In genomic region chr20:31502884-31503673, GRCh38 we compare ENCODE assay signal across 8 cellular contexts. TPM values are rescaled to one million over a fixed set of nuclear protein-coding genes. Genes with fewer than 3 reads are reported as not detected.
DNase-seq lines count a peak whose midpoint lies in the region; ATAC-seq, FAIRE-seq and TF ChIP-seq lines count a peak whose summit lies in the region.
"Not testable (repeated sequence)": the region's sequence is repeated elsewhere in the genome, so short reads cannot be mapped to it uniquely, and the experiment has no call there.

No MANE protein-coding gene starts in this region.

- H3K9me2 ChIP-seq in OCI-LY7 (ENCODE audit: insufficient read depth, low read length): not testable (repeated sequence)

- ATAC-seq in GM21526 (IDR thresholded peaks at IDR 0.05; ENCODE audit: low FRiP score, unreplicated experiment): peak; percentile 86

- not testable (repeated sequence) for BruUV-seq in OCI-LY7 (replicated peaks; lab: Mats Ljungman, UMichigan)

- H4K20me1 ChIP-seq in OCI-LY7 (ENCODE audit: insufficient read depth, low read length): not testable (repeated sequence)

- not testable (repeated sequence) for H3K36me3 ChIP-seq in OCI-LY7 (ENCODE audit: insufficient read depth, low read length)

- not testable (repeated sequence) for H3K4me3 ChIP-seq in OCI-LY7 (ENCODE audit: low read depth, low read length, poor library complexity, severe bottlenecking); epithelial cell of proximal tubule (ENCODE audit: low read depth, low read length)

- not testable (repeated sequence) for H3K4me2 ChIP-seq in OCI-LY7 (ENCODE audit: low read length)

- H3K4me1 ChIP-seq in OCI-LY7 (ENCODE audit: insufficient read depth, low read length, poor library complexity, severe bottlenecking): not testable (repeated sequence)

- intact Hi-C loops in OCI-LY7 (cut with micrococcal nuclease; ENCODE audit: unreplicated experiment): loop anchor here (1.0 to 2.0 kb wide), 2 partner anchors 43 to 190 kb away; no protein-coding TSS in a partner anchor

- peak; percentile 86 for TF ChIP-seq CTCF in OCI-LY7 (conservative IDR thresholded peaks at IDR 0.05; ENCODE audit: low read length)
- TF ChIP-seq CTCF in epithelial cell of proximal tubule (conservative IDR thresholded peaks at IDR 0.05; ENCODE audit: low read depth, low read length): peak; percentile 84

- H3K9me3 ChIP-seq in OCI-LY7 (ENCODE audit: low read length): not testable (repeated sequence)

- CTCF ChIA-PET in OCI-LY7 (lab: Charles Lee; ENCODE audit: unreplicated experiment): interaction anchor here (1.3 to 1.9 kb wide), 3 partner anchors 29 to 90 kb away, joined by 3 to 22 read pairs (median 8); partner anchors contain the start of gene DEFB124

- POLR2A ChIA-PET in OCI-LY7 (lab: Charles Lee): interaction anchor here (0.9 to 2.2 kb wide), 3 partner anchors 29 to 48 kb away, joined by 4 to 15 read pairs (median 5); partner anchors contain the start of gene DEFB124

- not testable (repeated sequence) for H3K27ac ChIP-seq in OCI-LY7 (ENCODE audit: low read depth, low read length, poor library complexity, severe bottlenecking)

- not testable (repeated sequence) for H2AFZ ChIP-seq in OCI-LY7 (ENCODE audit: low read length)

- H3K79me2 ChIP-seq in OCI-LY7 (ENCODE audit: insufficient read depth, low read depth, low read length): not testable (repeated sequence)

- peak; percentile 27 for DNase-seq in DMS153 treated with DMSO at 0.1 percent for 48 hours (lab: John Stamatoyannopoulos, UW; ENCODE audit: unreplicated experiment)
- DNase-seq in HTR-8/SVneo (ENCODE audit: insufficient read length, low spot score): peak; percentile 78
- peak; percentile 81 for DNase-seq in OCI-LY7 (ENCODE audit: low spot score)
- DNase-seq in activated CD8-positive, alpha-beta memory T cell treated with anti-CD3 and anti-CD28 coated beads, Interleukin-2, amount 50 U/mL, for 48 hours: peak; percentile 90
- not testable (repeated sequence) for DNase-seq in epithelial cell of proximal tubule (ENCODE audit: low read depth)
- DNase-seq in myocyte (ENCODE audit: low read depth): peak; percentile 84
- peak; percentile 44 to 62 for DNase-seq in stimulated activated CD8-positive, alpha-beta memory T cell treated with anti-CD3 and anti-CD28 coated beads, Interleukin-7, amount 100 ng/mL, for 1 hour (ENCODE audit: low read depth in 2 of 2)

- peak; percentile 71 for FAIRE-seq in HTR-8/SVneo (lab: Jason Lieb, UNC)

RNA-seq across cellular contexts. Expression of gene HM13, which starts 11.2 kb away (rescaled TPM):
- total RNA-seq in OCI-LY7 (2014; rRNA removed; shearing (Covaris generic)): 43.6 and 51.3 TPM in 2 replicates
- total RNA-seq in OCI-LY7 (2022): 142 and 148 TPM in 2 replicates
- 61.1 and 104 TPM in 2 replicates for total RNA-seq in epithelial cell of proximal tubule
- 78.3 and 79.2 TPM in 2 replicates for total RNA-seq in myocyte
- polyA plus RNA-seq in myocyte (2012): 224 TPM

RNA-seq across cellular contexts. Expression of gene REM1, which starts 28.0 kb away (rescaled TPM):
- total RNA-seq in OCI-LY7 (2014; rRNA removed; shearing (Covaris generic)): not detected in 2 replicates
- total RNA-seq in OCI-LY7 (2022) (not detected in 2 replicates), epithelial cell of proximal tubule (not detected in 2 replicates), myocyte (0.27 and 0.68 TPM in 2 replicates)
- polyA plus RNA-seq in myocyte (2012): not detected

RNA-seq across cellular contexts. Expression of gene DEFB124, which starts 28.2 kb away (rescaled TPM):
- not detected in 2 replicates for total RNA-seq in OCI-LY7 (2014; rRNA removed; shearing (Covaris generic))
- not detected in 2 replicates for total RNA-seq in OCI-LY7 (2022)
- not detected in 2 replicates for total RNA-seq in epithelial cell of proximal tubule
- not detected in 2 replicates for total RNA-seq in myocyte
- polyA plus RNA-seq in myocyte (2012): not detected
